In genomic region chr21:28781602-28782274, GRCh38 we compare ENCODE assay signal across 9 cellular contexts.
A peak's percentile ranks its signal among the peaks of the same experiment; 100 is the strongest.
DNase-seq lines count a peak whose midpoint lies in the region; ATAC-seq and TF ChIP-seq lines count a peak whose summit lies in the region.
"Had no signal": no experiment of that assay in that cellular context is flagged by ENCODE, and none has a peak within 500 bp of the region (broad histone marks: within the 10 kb centered on the region; RNA-seq: fewer than 3 reads in every experiment).

No MANE protein-coding gene starts in this region.

- peak; percentile 63 for ATAC-seq in HG03469 (IDR thresholded peaks at IDR 0.05; ENCODE audit: unreplicated experiment)
- peak; percentile 66 for ATAC-seq in stimulated activated naive CD8-positive, alpha-beta T cell treated with anti-CD3 and anti-CD28 coated beads, Interleukin-15, Interleukin-2, amounts not matched to agents 100 U/mL and 50 U/mL, for 24 hours
- no peak for ATAC-seq in CD8-positive, alpha-beta T cell

- no peak overlapping the region for H3K9ac ChIP-seq in mammary epithelial cell (ENCODE audit: insufficient read depth, low read length)

- DNase-seq in activated naive CD4-positive, alpha-beta T cell treated with anti-CD3 and anti-CD28 coated beads, Interleukin-2, amount 10 ng/mL, durations not matched to agents 7 days and 5 days, result peak; percentile 21
- DNase-seq in activated naive CD4-positive, alpha-beta T cell treated with anti-CD3 and anti-CD28 coated beads, Interleukin-2, amount 50 U/mL, for 16 hours, result no peak
- DNase-seq in mammary epithelial cell (peak; percentile 18), cerebellar nuclear complex (lab: John Stamatoyannopoulos, UW) (no peak), middle frontal gyrus (ENCODE audit: extremely low spot score, low spot score) (no peak)
- peak; percentile 7 for DNase-seq in stimulated activated naive CD8-positive, alpha-beta T cell treated with anti-CD3 and anti-CD28 coated beads, Interleukin-15, Interleukin-2, amounts not matched to agents 100 U/mL and 50 U/mL, for 24 hours
- DNase-seq in CD8-positive, alpha-beta T cell, result no peak

- no peak overlapping the region for H3K27ac Mint-ChIP-seq in activated naive CD4-positive, alpha-beta T cell treated with anti-CD3 and anti-CD28 coated beads, Interleukin-2, amount 10 ng/mL, durations not matched to agents 7 days and 5 days
- no peak overlapping the region for H3K27ac Mint-ChIP-seq in CD8-positive, alpha-beta T cell

- TF ChIP-seq CTCF in mammary epithelial cell (conservative IDR thresholded peaks at IDR 0.05 in 1 of 2, IDR thresholded peaks at IDR 0.05 in 1 of 2; ENCODE audit: extremely low read depth in 1 of 2, insufficient read depth in 1 of 2, low read depth in 1 of 2, low read length in 2 of 2), result peak; percentile 60 to 79
- no peak for TF ChIP-seq CTCF in CD8-positive, alpha-beta T cell (IDR thresholded peaks at IDR 0.05)

- no peaks in the 10 kb centered on the region for H3K36me3 ChIP-seq in mammary epithelial cell (ENCODE audit: insufficient read depth, low read length)
- no peaks in the 10 kb centered on the region for H3K36me3 ChIP-seq in CD8-positive, alpha-beta T cell (ENCODE audit: insufficient read depth, low read length)

- no peaks in the 10 kb centered on the region for H3K79me2 ChIP-seq in mammary epithelial cell (ENCODE audit: insufficient read depth, low read length)

- POLR2A ChIA-PET in CD8-positive, alpha-beta T cell (lab: Charles Lee), result no interaction called here

- intact Hi-C loops in mammary epithelial cell (cut with micrococcal nuclease), result no loop called here
- intact Hi-C loops in CD8-positive, alpha-beta T cell (cut with DNase I, micrococcal nuclease), result no loop called here

- no peaks in the 10 kb centered on the region for H3K27me3 Mint-ChIP-seq in activated naive CD4-positive, alpha-beta T cell treated with anti-CD3 and anti-CD28 coated beads, Interleukin-2, amount 10 ng/mL, durations not matched to agents 7 days and 5 days
- H3K27me3 Mint-ChIP-seq in CD8-positive, alpha-beta T cell (ENCODE audit: low read depth), result no peaks in the 10 kb centered on the region

- peaks cover 2% of the 10 kb centered on the region for H3K27me3 ChIP-seq in mammary epithelial cell (ENCODE audit: insufficient read depth, low read length)
- H3K27me3 ChIP-seq in CD8-positive, alpha-beta T cell (ENCODE audit: insufficient read depth, low read length), result no peaks in the 10 kb centered on the region

- H3K4me1 ChIP-seq in mammary epithelial cell (ENCODE audit: insufficient read depth, low read length), result no peaks in the 10 kb centered on the region
- H3K4me1 ChIP-seq in CD8-positive, alpha-beta T cell (ENCODE audit: insufficient read depth, low read length), result no peaks in the 10 kb centered on the region

- dilution Hi-C loops in mammary epithelial cell (cut with HindIII; ENCODE audit: low sequenced_read_pairs), result no loop called here

- H3K4me3 Mint-ChIP-seq in activated naive CD4-positive, alpha-beta T cell treated with anti-CD3 and anti-CD28 coated beads, Interleukin-2, amount 10 ng/mL, durations not matched to agents 7 days and 5 days, result no peak overlapping the region
- no peak overlapping the region for H3K4me3 Mint-ChIP-seq in CD8-positive, alpha-beta T cell

- CTCF ChIA-PET in activated naive CD4-positive, alpha-beta T cell treated with anti-CD3 and anti-CD28 coated beads, Interleukin-2, amount 10 ng/mL, durations not matched to agents 7 days and 5 days (lab: Charles Lee), result interaction anchor here (1.0 to 1.5 kb wide), 3 partner anchors 12 to 60 kb away, joined by 3 to 5 read pairs (median 3); no protein-coding TSS in a partner anchor
- CTCF ChIA-PET in mammary epithelial cell (lab: Charles Lee; ENCODE audit: low non-redundant PET), result no interaction called here
- CTCF ChIA-PET in CD8-positive, alpha-beta T cell (lab: Charles Lee), result no interaction called here

- peaks cover 15% of the 10 kb centered on the region for H3K9me3 Mint-ChIP-seq in activated naive CD4-positive, alpha-beta T cell treated with anti-CD3 and anti-CD28 coated beads, Interleukin-2, amount 10 ng/mL, durations not matched to agents 7 days and 5 days
- H3K9me3 Mint-ChIP-seq in CD8-positive, alpha-beta T cell, result peaks cover 2% of the 10 kb centered on the region

- no peaks in the 10 kb centered on the region for H4K20me1 ChIP-seq in mammary epithelial cell (ENCODE audit: insufficient read depth, low read length)

- no peak overlapping the region for H3K4me3 ChIP-seq in mammary epithelial cell (replicated peaks in 1 of 3; ENCODE audit: insufficient read depth in 1 of 3, low read depth in 2 of 3, low read length in 3 of 3)
- no peak overlapping the region for H3K4me3 ChIP-seq in CD8-positive, alpha-beta T cell (ENCODE audit: low read depth, low read length)
- H3K4me3 ChIP-seq: skin epidermis had no signal

- in situ Hi-C loops in mammary epithelial cell (cut with MboI; ENCODE audit: low sequenced_read_pairs in 2 of 2), result no loop called here

- H3K4me2 ChIP-seq in mammary epithelial cell (ENCODE audit: insufficient read depth, low read depth, low read length), result no peak overlapping the region

- no peak overlapping the region for H3K27ac ChIP-seq in mammary epithelial cell (ENCODE audit: insufficient read depth, low read depth, low read length)
- H3K27ac ChIP-seq in CD8-positive, alpha-beta T cell (ENCODE audit: low read depth, low read length), result no peak overlapping the region
- H3K27ac ChIP-seq: skin epidermis had no signal

- H3K36me3 Mint-ChIP-seq in activated naive CD4-positive, alpha-beta T cell treated with anti-CD3 and anti-CD28 coated beads, Interleukin-2, amount 10 ng/mL, durations not matched to agents 7 days and 5 days, result peaks cover 7% of the 10 kb centered on the region
- H3K36me3 Mint-ChIP-seq in CD8-positive, alpha-beta T cell, result peaks cover 21% of the 10 kb centered on the region

- H3K9me3 ChIP-seq in mammary epithelial cell (replicated peaks; ENCODE audit: insufficient read depth, low read length), result peaks cover 2% of the 10 kb centered on the region
- H3K9me3 ChIP-seq in CD8-positive, alpha-beta T cell (ENCODE audit: low read length), result no peaks in the 10 kb centered on the region

- H2AFZ ChIP-seq in mammary epithelial cell (ENCODE audit: low read depth, low read length), result no peak overlapping the region

- BruUV-seq in mammary epithelial cell (replicated peaks; lab: Mats Ljungman, UMichigan), result no TSS peak

- no peaks in the 10 kb centered on the region for H3K4me1 Mint-ChIP-seq in activated naive CD4-positive, alpha-beta T cell treated with anti-CD3 and anti-CD28 coated beads, Interleukin-2, amount 10 ng/mL, durations not matched to agents 7 days and 5 days
- H3K4me1 Mint-ChIP-seq in CD8-positive, alpha-beta T cell (ENCODE audit: low read depth), result peaks cover 7% of the 10 kb centered on the region

Comparison
In these comparisons a context has a peak if more than half of its experiments do, and no peak if none do; other contexts are left out.
1. DNase-seq: peak in activated naive CD4-positive, alpha-beta T cell treated with anti-CD3 and anti-CD28 coated beads, Interleukin-2, amount 10 ng/mL, durations not matched to agents 7 days and 5 days (single experiment), mammary epithelial cell (single experiment) and stimulated activated naive CD8-positive, alpha-beta T cell treated with anti-CD3 and anti-CD28 coated beads, Interleukin-15, Interleukin-2, amounts not matched to agents 100 U/mL and 50 U/mL, for 24 hours (single experiment); none in activated naive CD4-positive, alpha-beta T cell treated with anti-CD3 and anti-CD28 coated beads, Interleukin-2, amount 50 U/mL, for 16 hours (single experiment), CD8-positive, alpha-beta T cell (0 of 7), cerebellar nuclear complex (0 of 2) and middle frontal gyrus (single experiment).